23 cellular contexts compared by ENCODE assay signal in genomic region chr5:145796318-145796717, GRCh38. TPM values are rescaled to one million over a fixed set of nuclear protein-coding genes. Genes with fewer than 3 reads are reported as not detected.
DNase-seq lines count a peak whose midpoint lies in the region; ATAC-seq, FAIRE-seq and TF ChIP-seq lines count a peak whose summit lies in the region.
"Had no signal": no experiment of that assay in that cellular context is flagged by ENCODE, and none has a peak within 500 bp of the region (broad histone marks: within the 10 kb centered on the region; RNA-seq: fewer than 3 reads in every experiment).

No MANE protein-coding gene starts in this region.

- no peak for TF ChIP-seq CTCF in choroid plexus epithelial cell (conservative IDR thresholded peaks at IDR 0.05; ENCODE audit: low read depth, low read length)

- DNase-seq in choroid plexus epithelial cell (ENCODE audit: low read depth) (peak; percentile 21), frontal cortex (ENCODE audit: low spot score in 2 of 2) (no peak), NCI-H69 (lab: John Stamatoyannopoulos, UW) (no peak)
- DNase-seq in activated CD4-positive, alpha-beta T cell treated with anti-CD3 and anti-CD28 coated beads, Interleukin-2, amount 50 U/mL, for 48 hours, result no peak
- DNase-seq: 8988T; AML-193; CD4-positive, alpha-beta T cell; CD8-positive, alpha-beta T cell; COR-L47; DMS 273 treated with DMSO at 0.1 percent for 48 hours; DMS153; DMS53; DMS79; DND-41; EL; GF-D8 had no signal

- no peak for ATAC-seq in HG03432 (IDR thresholded peaks at IDR 0.05; ENCODE audit: unreplicated experiment)
- ATAC-seq in GM21447 (IDR thresholded peaks at IDR 0.05; ENCODE audit: unreplicated experiment), result no peak
- ATAC-seq: A549; CD8-positive, alpha-beta T cell had no signal

- H3K4me3 ChIP-seq in choroid plexus epithelial cell (ENCODE audit: low read depth, low read length), result no peak overlapping the region
- H3K4me3 ChIP-seq: A549; BLaER1 treated with 17β-estradiol and CSF1 and Interleukin-3, amounts not matched to agents 10 nM and 100 nM had no signal

- FAIRE-seq in G401.6 (lab: Jason Lieb, UNC) (peak; percentile 53), frontal cortex (lab: Jason Lieb, UNC) (peak; percentile 33)
- FAIRE-seq: A549, GM12891, GM19239 had no signal

RNA-seq across cellular contexts. Expression of gene PRELID2, which starts 38.8 kb away (rescaled TPM):
- total RNA-seq in frontal cortex, result 25.7 TPM
